Comparison of ENCODE assay signal across 9 cellular contexts in genomic region chr6:38572186-38572813, GRCh38.
DNase-seq lines count a peak whose midpoint lies in the region; ATAC-seq and TF ChIP-seq lines count a peak whose summit lies in the region.
"Had no signal": no experiment of that assay in that cellular context is flagged by ENCODE, and none has a peak within 500 bp of the region (broad histone marks: within the 10 kb centered on the region; RNA-seq: fewer than 3 reads in every experiment).

No MANE protein-coding gene starts in this region.

- no peaks in the 10 kb centered on the region for H3K9me3 ChIP-seq in BLaER1 treated with 17β-estradiol and CSF1 and Interleukin-3, amounts not matched to agents 10 nM and 100 nM (replicated peaks in 1 of 11)
- no peaks in the 10 kb centered on the region for H3K9me3 ChIP-seq in tibial artery

- H3K36me3 ChIP-seq in BLaER1 treated with 17β-estradiol and CSF1 and Interleukin-3, amounts not matched to agents 10 nM and 100 nM: peaks cover 0 to 28% (median 3%) of the 10 kb centered on the region in 11 experiments; a peak in 7 of 22 replicates
- no peaks in the 10 kb centered on the region for H3K36me3 ChIP-seq in brain microvascular endothelial cell (replicated peaks)
- peaks cover 0 to 15% (median 15%) of the 10 kb centered on the region in 3 donors for H3K36me3 ChIP-seq in tibial artery

- peak overlapping the region in 3 of 11 experiments; percentile 19 to 36 (median 31); a peak in 3 of 22 replicates for H3K9ac ChIP-seq in BLaER1 treated with 17β-estradiol and CSF1 and Interleukin-3, amounts not matched to agents 10 nM and 100 nM

- no peak overlapping the region; a peak in 1 of 20 replicates for H3K4me3 ChIP-seq in BLaER1 treated with 17β-estradiol and CSF1 and Interleukin-3, amounts not matched to agents 10 nM and 100 nM
- H3K4me3 ChIP-seq in brain microvascular endothelial cell (ENCODE audit: low read depth, low read length) (no peak overlapping the region), tibial artery (no peak overlapping the region)

- in situ Hi-C loops in brain microvascular endothelial cell (cut with HindIII; ENCODE audit: low pct_ligation_motif_present, low sequenced_read_pairs): no loop called here

- no peaks in the 10 kb centered on the region for H3K27me3 ChIP-seq in BLaER1 treated with 17β-estradiol and CSF1 and Interleukin-3, amounts not matched to agents 10 nM and 100 nM
- H3K27me3 ChIP-seq in brain microvascular endothelial cell (replicated peaks): no peaks in the 10 kb centered on the region
- no peaks in the 10 kb centered on the region for H3K27me3 ChIP-seq in tibial artery

- peak overlapping the region in 8 of 11 experiments; percentile 9 to 50 (median 37); a peak in 11 of 22 replicates for H3K27ac ChIP-seq in BLaER1 treated with 17β-estradiol and CSF1 and Interleukin-3, amounts not matched to agents 10 nM and 100 nM
- H3K27ac ChIP-seq in brain microvascular endothelial cell (no peak overlapping the region), tibial artery (no peak overlapping the region)

- H4K20me1 ChIP-seq in BLaER1 treated with 17β-estradiol and CSF1 and Interleukin-3, amounts not matched to agents 10 nM and 100 nM: peaks cover 0 to 7% (median 0%) of the 10 kb centered on the region in 11 experiments; a peak in 1 of 22 replicates

- H3K4me1 ChIP-seq in BLaER1 treated with 17β-estradiol and CSF1 and Interleukin-3, amounts not matched to agents 10 nM and 100 nM: peaks cover 11 to 19% (median 15%) of the 10 kb centered on the region in 10 experiments; a peak in 17 of 20 replicates
- no peaks in the 10 kb centered on the region for H3K4me1 ChIP-seq in tibial artery

- intact Hi-C loops in cardiac septum (cut with DNase I): no loop called here
- intact Hi-C loops in tibial artery (cut with DNase I; ENCODE audit: low total_unique reads): no loop called here

- peak overlapping the region; percentile 27 to 81 (median 56); a peak in 20 of 22 replicates for H3K4me2 ChIP-seq in BLaER1 treated with 17β-estradiol and CSF1 and Interleukin-3, amounts not matched to agents 10 nM and 100 nM

- peak; percentile 84 for DNase-seq in dermis blood vessel endothelial cell
- no peak for DNase-seq in cardiac septum (ENCODE audit: low spot score)
- DNase-seq in SIG-M5 treated with dmso at 0.1 percent for 504 hours (lab: John Stamatoyannopoulos, UW; ENCODE audit: unreplicated experiment): no peak
- DNase-seq in brain microvascular endothelial cell: no peak
- DNase-seq in tibial artery: no peak
- DNase-seq: COR-L47 had no signal

- peak; percentile 74 for ATAC-seq in GM18870 (IDR thresholded peaks at IDR 0.05; ENCODE audit: unreplicated experiment)
- peak; percentile 76 for ATAC-seq in HG03175 (IDR thresholded peaks at IDR 0.05; ENCODE audit: unreplicated experiment)

- TF ChIP-seq CTCF in brain microvascular endothelial cell (IDR thresholded peaks at IDR 0.05; ENCODE audit: low read depth, low read length, missing control alignments) (no peak), tibial artery (IDR thresholded peaks at IDR 0.05) (no peak)

Comparison
In these comparisons a context has a peak if more than half of its experiments do, and no peak if none do; other contexts are left out.
1. H3K27ac ChIP-seq: peak in BLaER1 treated with 17β-estradiol and CSF1 and Interleukin-3, amounts not matched to agents 10 nM and 100 nM (8 of 11); none in brain microvascular endothelial cell (single experiment) and tibial artery (0 of 2).